14 cellular contexts compared by ENCODE assay signal in genomic region chr22:47092896-47093311, GRCh38.
A peak's percentile ranks its signal among the peaks of the same experiment; 100 is the strongest.
DNase-seq lines count a peak whose midpoint lies in the region; ATAC-seq and TF ChIP-seq lines count a peak whose summit lies in the region.
"Had no signal": no experiment of that assay in that cellular context is flagged by ENCODE, and none has a peak within 500 bp of the region (broad histone marks: within the 10 kb centered on the region; RNA-seq: fewer than 3 reads in every experiment).

No MANE protein-coding gene starts in this region.

- TF ChIP-seq CTCF in astrocyte of the spinal cord (IDR thresholded peaks at IDR 0.05; ENCODE audit: low read depth, low read length) (no peak), thyroid gland (IDR thresholded peaks at IDR 0.05) (no peak)

- peak in 1 of 2 donors; percentile 55 for TF ChIP-seq POLR2A in thyroid gland (IDR thresholded peaks at IDR 0.05)

- intact Hi-C loops in thyroid gland (cut with DNase I): no loop called here

- POLR2A ChIA-PET in naive thymus-derived CD8-positive, alpha-beta T cell (lab: Charles Lee): interaction anchor here (0.7 kb wide), 1 partner anchor 303 kb away, joined by 3 read pairs; no protein-coding TSS in a partner anchor

- peaks cover 34 to 39% of the 10 kb centered on the region in 2 donors for H3K4me1 ChIP-seq in thyroid gland

- peak; percentile 46 for DNase-seq in H7
- peak; percentile 63 for DNase-seq in astrocyte of the spinal cord (ENCODE audit: low read depth, low spot score)
- DNase-seq in iris pigment epithelial cell (ENCODE audit: low read depth): peak; percentile 87
- DNase-seq in thyroid gland: peak; percentile 65 to 70
- DNase-seq in naive thymus-derived CD8-positive, alpha-beta T cell: no peak
- DNase-seq in stimulated activated naive B cell treated with anti-CD40 and anti-IgM and Interleukin-4, amounts not matched to agents 10 μg/mL and 1 μg/mL and 100 μg/mL, for 72 hours: no peak
- DNase-seq: activated CD4-positive, alpha-beta T cell treated with anti-CD3 and anti-CD28 coated beads, Interleukin-2, amount 10 ng/mL, durations not matched to agents 7 days and 5 days; cerebellar nuclear complex; DMS 273 treated with DMSO at 0.1 percent for 48 hours; MV-4-11; NCI-H446 treated with DMSO at 0.1 percent for 48 hours; T-helper 2 cell had no signal

- in situ Hi-C loops in astrocyte of the spinal cord (cut with HindIII; ENCODE audit: low sequenced_read_pairs): no loop called here

- H3K9me3 ChIP-seq in thyroid gland: no peaks in the 10 kb centered on the region
- H3K9me3 ChIP-seq: thoracic aorta had no signal

- peak overlapping the region; percentile 77 to 99 (median 95) for H3K27ac ChIP-seq in thyroid gland
- H3K27ac ChIP-seq: thoracic aorta had no signal

- H3K36me3 ChIP-seq in H7 (replicated peaks; ENCODE audit: control insufficient read depth, insufficient read depth, low read length) (no peaks in the 10 kb centered on the region), thyroid gland (no peaks in the 10 kb centered on the region)
- H3K36me3 ChIP-seq: thoracic aorta had no signal

- peaks cover 30 to 48% (median 42%) of the 10 kb centered on the region in 4 donors for H3K4me1 Mint-ChIP-seq in naive thymus-derived CD8-positive, alpha-beta T cell
- H3K4me1 Mint-ChIP-seq in stimulated activated naive B cell treated with anti-CD40 and anti-IgM and Interleukin-4, amounts not matched to agents 10 μg/mL and 1 μg/mL and 100 μg/mL, for 72 hours: peaks cover 43 to 55% of the 10 kb centered on the region in 2 donors

- H3K27ac Mint-ChIP-seq in naive thymus-derived CD8-positive, alpha-beta T cell: peak overlapping the region in 1 of 10 donors; percentile 37
- H3K27ac Mint-ChIP-seq in stimulated activated naive B cell treated with anti-CD40 and anti-IgM and Interleukin-4, amounts not matched to agents 10 μg/mL and 1 μg/mL and 100 μg/mL, for 72 hours: no peak overlapping the region
- H3K27ac Mint-ChIP-seq: activated CD4-positive, alpha-beta T cell treated with anti-CD3 and anti-CD28 coated beads, Interleukin-2, amount 10 ng/mL, durations not matched to agents 7 days and 5 days had no signal

- no peak for ATAC-seq in naive thymus-derived CD8-positive, alpha-beta T cell
- no peak for ATAC-seq in HG03521 (IDR thresholded peaks at IDR 0.05; ENCODE audit: unreplicated experiment)
- no peak for ATAC-seq in stimulated activated naive B cell treated with anti-CD40 and anti-IgM and Interleukin-4, amounts not matched to agents 10 μg/mL and 1 μg/mL and 100 μg/mL, for 72 hours (replicated peaks)

- 52 to 68% methylated on average over 9 of the region's 9 CpGs for WGBS in thyroid gland, 2 donors

- H3K36me3 Mint-ChIP-seq in naive thymus-derived CD8-positive, alpha-beta T cell: peaks cover 0 to 12% (median 4%) of the 10 kb centered on the region in 3 donors
- peaks cover 28 to 55% of the 10 kb centered on the region in 2 donors for H3K36me3 Mint-ChIP-seq in stimulated activated naive B cell treated with anti-CD40 and anti-IgM and Interleukin-4, amounts not matched to agents 10 μg/mL and 1 μg/mL and 100 μg/mL, for 72 hours

- H3K4me3 ChIP-seq in H7 (ENCODE audit: insufficient read depth, low read depth, low read length) (no peak overlapping the region), astrocyte of the spinal cord (ENCODE audit: low read depth, low read length) (no peak overlapping the region), thyroid gland (replicated peaks in 1 of 3) (no peak overlapping the region)
- H3K4me3 ChIP-seq: thoracic aorta had no signal

- no peak overlapping the region for H3K4me3 Mint-ChIP-seq in naive thymus-derived CD8-positive, alpha-beta T cell
- H3K4me3 Mint-ChIP-seq in stimulated activated naive B cell treated with anti-CD40 and anti-IgM and Interleukin-4, amounts not matched to agents 10 μg/mL and 1 μg/mL and 100 μg/mL, for 72 hours: no peak overlapping the region
- H3K4me3 Mint-ChIP-seq: activated CD4-positive, alpha-beta T cell treated with anti-CD3 and anti-CD28 coated beads, Interleukin-2, amount 10 ng/mL, durations not matched to agents 7 days and 5 days had no signal

- peaks cover 0 to 5% (median 0%) of the 10 kb centered on the region in 9 donors for H3K9me3 Mint-ChIP-seq in naive thymus-derived CD8-positive, alpha-beta T cell
- H3K9me3 Mint-ChIP-seq in stimulated activated naive B cell treated with anti-CD40 and anti-IgM and Interleukin-4, amounts not matched to agents 10 μg/mL and 1 μg/mL and 100 μg/mL, for 72 hours: peaks cover 4 to 5% of the 10 kb centered on the region in 2 donors

- H3K27me3 Mint-ChIP-seq in naive thymus-derived CD8-positive, alpha-beta T cell: no peaks in the 10 kb centered on the region
- H3K27me3 Mint-ChIP-seq in stimulated activated naive B cell treated with anti-CD40 and anti-IgM and Interleukin-4, amounts not matched to agents 10 μg/mL and 1 μg/mL and 100 μg/mL, for 72 hours: no peaks in the 10 kb centered on the region
- H3K27me3 Mint-ChIP-seq: activated CD4-positive, alpha-beta T cell treated with anti-CD3 and anti-CD28 coated beads, Interleukin-2, amount 10 ng/mL, durations not matched to agents 7 days and 5 days had no signal

- H3K27me3 ChIP-seq in H7 (ENCODE audit: control insufficient read depth, insufficient read depth, low read length): no peaks in the 10 kb centered on the region
- no peaks in the 10 kb centered on the region for H3K27me3 ChIP-seq in thyroid gland

Comparison
In these comparisons a context has a peak if more than half of its experiments do, and no peak if none do; other contexts are left out.
1. DNase-seq: peak in H7 (single experiment), astrocyte of the spinal cord (single experiment), iris pigment epithelial cell (single experiment) and thyroid gland (2 of 2); none in naive thymus-derived CD8-positive, alpha-beta T cell (0 of 10) and stimulated activated naive B cell treated with anti-CD40 and anti-IgM and Interleukin-4, amounts not matched to agents 10 μg/mL and 1 μg/mL and 100 μg/mL, for 72 hours (single experiment).